ENCODE assay signal across 17 cellular contexts in genomic region chr2:98658816-98659486, GRCh38. TPM values are rescaled to one million over a fixed set of nuclear protein-coding genes. Genes with fewer than 3 reads are reported as not detected.
DNase-seq lines count a peak whose midpoint lies in the region; ATAC-seq and TF ChIP-seq lines count a peak whose summit lies in the region.
"Had no signal": no experiment of that assay in that cellular context is flagged by ENCODE, and none has a peak within 500 bp of the region (broad histone marks: within the 10 kb centered on the region; RNA-seq: fewer than 3 reads in every experiment).

No MANE protein-coding gene starts in this region.

- peaks cover 0 to 4% (median 0%) of the 10 kb centered on the region in 8 donors for H3K9me3 Mint-ChIP-seq in CD4-positive, alpha-beta memory T cell
- peaks cover 9 to 12% of the 10 kb centered on the region in 2 donors for H3K9me3 Mint-ChIP-seq in activated T-cell treated with anti-CD3 and anti-CD28 coated beads, Interleukin-2, amount 50 U/mL, for 72 hours

- peaks cover 2% of the 10 kb centered on the region for H3K36me3 ChIP-seq in CD4-positive, alpha-beta memory T cell (ENCODE audit: insufficient read depth, low read length)
- H3K36me3 ChIP-seq in Loucy (ENCODE audit: insufficient read depth, low read length) (peaks cover 7% of the 10 kb centered on the region; the same call in 1 of the 2 replicates), mucosa of descending colon (ENCODE audit: low read depth) (no peaks in the 10 kb centered on the region)

- DNase-seq in CD4-positive, alpha-beta memory T cell, result peak in 4 of 5 donors; percentile 30 to 40 (median 36)
- peak; percentile 8 to 38 for DNase-seq in activated T-cell treated with anti-CD3 and anti-CD28 coated beads, Interleukin-2, amount 50 U/mL, for 72 hours
- no peak for DNase-seq in mucosa of descending colon
- DNase-seq in NK-92 (lab: John Stamatoyannopoulos, UW; ENCODE audit: unreplicated experiment), result no peak
- DNase-seq in NCI-H345 treated with DMSO at 0.1 percent for 48 hours (lab: John Stamatoyannopoulos, UW; ENCODE audit: unreplicated experiment), result no peak
- DNase-seq in HT-29 (ENCODE audit: low spot score), result no peak
- no peak for DNase-seq in NCI-H146 treated with DMSO at 0.1 percent for 48 hours (lab: John Stamatoyannopoulos, UW; ENCODE audit: unreplicated experiment)
- DNase-seq: DMS153, hypothalamus, Kasumi-1, NCI-H1436 treated with DMSO at 0.1 percent for 48 hours, NCI-H226, posterior cingulate gyrus, Right ventricle myocardium superior, substantia nigra had no signal

- H3K9me3 ChIP-seq in CD4-positive, alpha-beta memory T cell (ENCODE audit: control insufficient read depth in 1 of 2, low read length in 2 of 2), result no peaks in the 10 kb centered on the region
- H3K9me3 ChIP-seq in Loucy (ENCODE audit: insufficient read depth, low read depth, low read length) (0 out of 2 replicates have a peak, but pooled peaks cover 7% of the 10 kb centered on the region), mucosa of descending colon (no peaks in the 10 kb centered on the region)

- H3K27ac ChIP-seq in CD4-positive, alpha-beta memory T cell (ENCODE audit: low read depth, low read length), result peak overlapping the region; percentile 69
- H3K27ac ChIP-seq: HL-60 had no signal

- no peaks in the 10 kb centered on the region for H4K20me1 ChIP-seq in Loucy (ENCODE audit: insufficient read depth, low read length, poor library complexity, severe bottlenecking)

- no peak overlapping the region for H2AFZ ChIP-seq in Loucy (ENCODE audit: low read length)

- POLR2A ChIA-PET in CD4-positive, alpha-beta memory T cell (lab: Charles Lee; ENCODE audit: partially characterized antibody), result interaction anchor here (0.7 to 12.2 kb wide), 6 partner anchors 10 to 111 kb away, joined by 3 to 292 read pairs (median 4); partner anchors contain the start of gene MGAT4A

- peaks cover 61 to 64% of the 10 kb centered on the region in 2 donors for H3K36me3 Mint-ChIP-seq in CD4-positive, alpha-beta memory T cell
- peaks cover 19 to 36% of the 10 kb centered on the region in 2 donors for H3K36me3 Mint-ChIP-seq in activated T-cell treated with anti-CD3 and anti-CD28 coated beads, Interleukin-2, amount 50 U/mL, for 72 hours (ENCODE audit: insufficient read depth in 2 of 2)

- H3K9ac ChIP-seq in Loucy (ENCODE audit: low read depth, low read length, poor library complexity, severe bottlenecking), result no peak overlapping the region

- intact Hi-C loops in CD4-positive, alpha-beta memory T cell (cut with micrococcal nuclease), result loop anchor here (1.0 to 5.0 kb wide), 3 partner anchors 10 to 112 kb away; no protein-coding TSS in a partner anchor
- intact Hi-C loops in mucosa of descending colon (cut with DNase I, micrococcal nuclease), result no loop called here

- peak overlapping the region; percentile 13 for H3K4me2 ChIP-seq in Loucy (ENCODE audit: low read depth, low read length, poor library complexity, severe bottlenecking)

- no peaks in the 10 kb centered on the region for H3K27me3 Mint-ChIP-seq in CD4-positive, alpha-beta memory T cell
- H3K27me3 Mint-ChIP-seq in activated T-cell treated with anti-CD3 and anti-CD28 coated beads, Interleukin-2, amount 50 U/mL, for 72 hours (ENCODE audit: low read depth), result no peaks in the 10 kb centered on the region

- H3K27me3 ChIP-seq in CD4-positive, alpha-beta memory T cell (ENCODE audit: insufficient read depth, low read length), result no peaks in the 10 kb centered on the region
- H3K27me3 ChIP-seq in Loucy (ENCODE audit: insufficient read depth, low read length, poor library complexity, severe bottlenecking), result no peaks in the 10 kb centered on the region

- H3F3A ChIP-seq in Loucy (ENCODE audit: low read depth), result no peaks in the 10 kb centered on the region

- peak overlapping the region; percentile 77 to 96 (median 87) for H3K4me3 Mint-ChIP-seq in CD4-positive, alpha-beta memory T cell
- peak overlapping the region; percentile 72 to 86 for H3K4me3 Mint-ChIP-seq in activated T-cell treated with anti-CD3 and anti-CD28 coated beads, Interleukin-2, amount 50 U/mL, for 72 hours

- H3K4me3 ChIP-seq in CD4-positive, alpha-beta memory T cell (ENCODE audit: low read length in 2 of 2), result peak overlapping the region; percentile 18 to 50
- H3K4me3 ChIP-seq in Loucy (ENCODE audit: low read length, poor library complexity, severe bottlenecking), result no peak overlapping the region
- no peak overlapping the region for H3K4me3 ChIP-seq in mucosa of descending colon

- peaks cover 62 to 93% (median 72%) of the 10 kb centered on the region in 4 donors for H3K4me1 Mint-ChIP-seq in CD4-positive, alpha-beta memory T cell
- peaks cover 91% of the 10 kb centered on the region for H3K4me1 Mint-ChIP-seq in activated T-cell treated with anti-CD3 and anti-CD28 coated beads, Interleukin-2, amount 50 U/mL, for 72 hours (ENCODE audit: low read depth)

- CTCF ChIA-PET in CD4-positive, alpha-beta memory T cell (lab: Charles Lee; ENCODE audit: partially characterized antibody), result interaction anchor here (0.6 to 2.1 kb wide), 6 partner anchors 8 to 90 kb away, joined by 3 to 8 read pairs (median 3); no protein-coding TSS in a partner anchor

- peak overlapping the region; percentile 88 to 99 (median 95) for H3K27ac Mint-ChIP-seq in CD4-positive, alpha-beta memory T cell
- H3K27ac Mint-ChIP-seq in activated T-cell treated with anti-CD3 and anti-CD28 coated beads, Interleukin-2, amount 50 U/mL, for 72 hours, result peak overlapping the region; percentile 99

- H3K4me1 ChIP-seq in CD4-positive, alpha-beta memory T cell (ENCODE audit: insufficient read depth, low read length), result peaks cover 97% of the 10 kb centered on the region
- H3K4me1 ChIP-seq in Loucy (ENCODE audit: insufficient read depth, low read length, poor library complexity, severe bottlenecking), result peaks cover 29% of the 10 kb centered on the region
- H3K4me1 ChIP-seq in mucosa of descending colon (ENCODE audit: low read depth), result no peaks in the 10 kb centered on the region

- no peak for TF ChIP-seq CTCF in Loucy (conservative IDR thresholded peaks at IDR 0.05; ENCODE audit: low read length)
- no peak for TF ChIP-seq CTCF in mucosa of descending colon (IDR thresholded peaks at IDR 0.05)

- H3K79me2 ChIP-seq in Loucy (ENCODE audit: insufficient read depth, low read length), result no peaks in the 10 kb centered on the region

- no peaks in the 10 kb centered on the region for H3K9me2 ChIP-seq in Loucy (replicated peaks; ENCODE audit: low read depth, low read length)

- peak; percentile 42 to 53 for ATAC-seq in activated T-cell treated with anti-CD3 and anti-CD28 coated beads, Interleukin-2, amount 50 U/mL, for 72 hours (replicated peaks in 1 of 2)
- ATAC-seq in mucosa of descending colon, result peak; percentile 40

RNA-seq across cellular contexts. Expression of gene UNC50, which starts 50.6 kb away (rescaled TPM):
- total RNA-seq in CD4-positive, alpha-beta memory T cell, result 10 to 100 TPM; 43.5 to 47.2 TPM
- 10 to 100 TPM; 41.8 to 48.8 TPM for polyA plus RNA-seq in CD4-positive, alpha-beta memory T cell
- 10 to 100 TPM; 35.2 to 40.6 TPM for total RNA-seq in activated T-cell treated with anti-CD3 and anti-CD28 coated beads, Interleukin-2, amount 50 U/mL, for 72 hours
- 10 to 100 TPM; 32.6 to 44.3 (median 35.4) TPM for total RNA-seq in mucosa of descending colon
- total RNA-seq in HT-29 (2014; rRNA removed; shearing (Covaris generic)), result 18.4 and 20.7 TPM in 2 replicates

RNA-seq across cellular contexts. Expression of gene COA5, which starts 50.6 kb away (rescaled TPM):
- total RNA-seq in CD4-positive, alpha-beta memory T cell, result 10 to 100 TPM; 51.3 to 52.4 TPM
- 10 to 100 TPM; 32.4 to 40.8 TPM for polyA plus RNA-seq in CD4-positive, alpha-beta memory T cell
- total RNA-seq in activated T-cell treated with anti-CD3 and anti-CD28 coated beads, Interleukin-2, amount 50 U/mL, for 72 hours, result 10 to 100 TPM; 29.4 to 32.2 TPM
- 10 to 100 TPM; 27.7 to 35.2 (median 28.0) TPM for total RNA-seq in mucosa of descending colon
- total RNA-seq in HT-29 (2014; rRNA removed; shearing (Covaris generic)), result 23.8 and 30.0 TPM in 2 replicates

Comparison
In these comparisons a context has a peak if more than half of its experiments do, and no peak if none do; other contexts are left out.
1. DNase-seq: peak in CD4-positive, alpha-beta memory T cell (4 of 5) and activated T-cell treated with anti-CD3 and anti-CD28 coated beads, Interleukin-2, amount 50 U/mL, for 72 hours (2 of 2); none in mucosa of descending colon (0 of 3), NK-92 (single experiment), NCI-H345 treated with DMSO at 0.1 percent for 48 hours (single experiment), HT-29 (single experiment) and NCI-H146 treated with DMSO at 0.1 percent for 48 hours (single experiment).
2. H3K4me3 ChIP-seq: peak in CD4-positive, alpha-beta memory T cell (2 of 2); none in Loucy (single experiment) and mucosa of descending colon (single experiment).